ENCODE assay signal across 23 cellular contexts in genomic region chr6:110089323-110089722, GRCh38.
DNase-seq lines count a peak whose midpoint lies in the region; ATAC-seq and TF ChIP-seq lines count a peak whose summit lies in the region.
"Had no signal": no experiment of that assay in that cellular context is flagged by ENCODE, and none has a peak within 500 bp of the region (broad histone marks: within the 10 kb centered on the region; RNA-seq: fewer than 3 reads in every experiment).

No MANE protein-coding gene starts in this region.

- no peak overlapping the region for H3K4me3 Mint-ChIP-seq in endothelial cell (ENCODE audit: unreplicated experiment)
- H3K4me3 Mint-ChIP-seq: CD14-positive monocyte; CD4-positive, alpha-beta memory T cell; CD4-positive, CD25-positive, alpha-beta regulatory T cell; CD8-positive, alpha-beta memory T cell had no signal

- H3K4me2 ChIP-seq in BLaER1 treated with 17β-estradiol and CSF1 and Interleukin-3, amounts not matched to agents 10 nM and 100 nM = peak overlapping the region in 1 of 11 experiments; percentile 60; a peak in 3 of 22 replicates
- H3K4me2 ChIP-seq in OCI-LY7 (ENCODE audit: low read length) = peak overlapping the region; percentile 55; the same call in 1 of the 2 replicates

- DNase-seq in OCI-LY7 (ENCODE audit: low spot score) (no peak), endothelial cell (ENCODE audit: low spot score) (no peak), HuH-7.5 (ENCODE audit: low spot score) (no peak)
- no peak for DNase-seq in stimulated activated naive CD8-positive, alpha-beta T cell treated with anti-CD3 and anti-CD28 coated beads, Interleukin-15, Interleukin-2, amounts not matched to agents 100 U/mL and 50 U/mL, for 24 hours
- DNase-seq: 8988T; ACHN; BE2C; C1 segment of cervical spinal cord; CD4-positive, alpha-beta memory T cell; CD4-positive, CD25-positive, alpha-beta regulatory T cell; CD8-positive, alpha-beta memory T cell; COR-L47; DMS 273 treated with DMSO at 0.1 percent for 48 hours; DMS153; DMS53; DMS79; DND-41; EL; GDM1 had no signal

- CTCF ChIA-PET in OCI-LY7 (lab: Charles Lee; ENCODE audit: unreplicated experiment) = interaction anchor here (0.9 kb wide), 1 partner anchor 50 kb away, joined by 3 read pairs; no protein-coding TSS in a partner anchor

- no TSS peak for BruUV-seq in OCI-LY7 (replicated peaks; lab: Mats Ljungman, UMichigan)

- H3K4me1 Mint-ChIP-seq in endothelial cell (ENCODE audit: unreplicated experiment) = peaks cover 40% of the 10 kb centered on the region
- H3K4me1 Mint-ChIP-seq: CD4-positive, alpha-beta memory T cell; CD4-positive, CD25-positive, alpha-beta regulatory T cell; CD8-positive, alpha-beta memory T cell had no signal

- H3K36me3 Mint-ChIP-seq in endothelial cell (ENCODE audit: low read depth, unreplicated experiment) = peaks cover 7% of the 10 kb centered on the region
- H3K36me3 Mint-ChIP-seq: CD14-positive monocyte; CD4-positive, alpha-beta memory T cell; CD8-positive, alpha-beta memory T cell had no signal

- TF ChIP-seq CTCF in OCI-LY7 (conservative IDR thresholded peaks at IDR 0.05; ENCODE audit: low read length) (no peak), endothelial cell (IDR thresholded peaks at IDR 0.05; ENCODE audit: unreplicated experiment) (no peak)

- POLR2A ChIA-PET in OCI-LY7 (lab: Charles Lee) = interaction anchor here (0.6 to 2.0 kb wide), 11 partner anchors 8 to 880 kb away, joined by 3 to 20 read pairs (median 6); no protein-coding TSS in a partner anchor

- H3K27me3 Mint-ChIP-seq in endothelial cell (ENCODE audit: unreplicated experiment) = peaks cover 1% of the 10 kb centered on the region

- no peak overlapping the region for H3K4me3 ChIP-seq in BLaER1 treated with 17β-estradiol and CSF1 and Interleukin-3, amounts not matched to agents 10 nM and 100 nM
- no peak overlapping the region for H3K4me3 ChIP-seq in OCI-LY7 (ENCODE audit: low read depth, low read length, poor library complexity, severe bottlenecking)
- H3K4me3 ChIP-seq: GM12878 had no signal

- peaks cover 0 to 49% (median 30%) of the 10 kb centered on the region in 10 experiments; a peak in 17 of 20 replicates for H3K4me1 ChIP-seq in BLaER1 treated with 17β-estradiol and CSF1 and Interleukin-3, amounts not matched to agents 10 nM and 100 nM
- H3K4me1 ChIP-seq in OCI-LY7 (ENCODE audit: insufficient read depth, low read length, poor library complexity, severe bottlenecking) = peaks cover 36% of the 10 kb centered on the region
- H3K4me1 ChIP-seq: BE2C had no signal

- H3K9ac ChIP-seq in BLaER1 treated with 17β-estradiol and CSF1 and Interleukin-3, amounts not matched to agents 10 nM and 100 nM = no peak overlapping the region; a peak in 1 of 22 replicates

- H3K27ac Mint-ChIP-seq in endothelial cell (ENCODE audit: unreplicated experiment) = peak overlapping the region; percentile 5
- H3K27ac Mint-ChIP-seq: CD14-positive monocyte; CD4-positive, alpha-beta memory T cell; CD4-positive, CD25-positive, alpha-beta regulatory T cell; CD8-positive, alpha-beta memory T cell had no signal

- H2AFZ ChIP-seq in OCI-LY7 (ENCODE audit: low read length) = no peak overlapping the region

- H3K27ac ChIP-seq in BLaER1 treated with 17β-estradiol and CSF1 and Interleukin-3, amounts not matched to agents 10 nM and 100 nM = peak overlapping the region in 8 of 11 experiments; percentile 58 to 87 (median 80); a peak in 15 of 22 replicates
- H3K27ac ChIP-seq in OCI-LY7 (ENCODE audit: low read depth, low read length, poor library complexity, severe bottlenecking) = peak overlapping the region; percentile 92

- H3K27me3 ChIP-seq in BLaER1 treated with 17β-estradiol and CSF1 and Interleukin-3, amounts not matched to agents 10 nM and 100 nM = no peaks in the 10 kb centered on the region
- H3K27me3 ChIP-seq: BE2C had no signal

- peaks cover 8 to 25% (median 17%) of the 10 kb centered on the region in 11 experiments; a peak in 14 of 22 replicates for H3K36me3 ChIP-seq in BLaER1 treated with 17β-estradiol and CSF1 and Interleukin-3, amounts not matched to agents 10 nM and 100 nM
- H3K36me3 ChIP-seq in OCI-LY7 (ENCODE audit: insufficient read depth, low read length) = peaks cover 10% of the 10 kb centered on the region; the same call in 1 of the 2 replicates
- H3K36me3 ChIP-seq: BE2C had no signal

- H3K9me3 Mint-ChIP-seq in endothelial cell (ENCODE audit: unreplicated experiment) = no peaks in the 10 kb centered on the region
- H3K9me3 Mint-ChIP-seq: CD4-positive, CD25-positive, alpha-beta regulatory T cell; CD8-positive, alpha-beta memory T cell had no signal

- H3K9me3 ChIP-seq in BLaER1 treated with 17β-estradiol and CSF1 and Interleukin-3, amounts not matched to agents 10 nM and 100 nM (replicated peaks in 1 of 11) = peaks cover 14 to 33% (median 27%) of the 10 kb centered on the region in 11 experiments
- H3K9me3 ChIP-seq in OCI-LY7 (ENCODE audit: low read length) = peaks cover 8% of the 10 kb centered on the region; the same call in 1 of the 2 replicates
- H3K9me3 ChIP-seq: BE2C had no signal

- no peaks in the 10 kb centered on the region for H4K20me1 ChIP-seq in BLaER1 treated with 17β-estradiol and CSF1 and Interleukin-3, amounts not matched to agents 10 nM and 100 nM
- no peaks in the 10 kb centered on the region for H4K20me1 ChIP-seq in OCI-LY7 (ENCODE audit: insufficient read depth, low read length)

- H3K79me2 ChIP-seq in OCI-LY7 (ENCODE audit: insufficient read depth, low read depth, low read length) = no peaks in the 10 kb centered on the region

- no peak for ATAC-seq in GM19452 (IDR thresholded peaks at IDR 0.05; ENCODE audit: unreplicated experiment)
- no peak for ATAC-seq in stimulated activated naive CD8-positive, alpha-beta T cell treated with anti-CD3 and anti-CD28 coated beads, Interleukin-15, Interleukin-2, amounts not matched to agents 100 U/mL and 50 U/mL, for 24 hours
- ATAC-seq: GM12878 had no signal

- H3K9me2 ChIP-seq in OCI-LY7 (ENCODE audit: insufficient read depth, low read length) = no peaks in the 10 kb centered on the region

- intact Hi-C loops in OCI-LY7 (cut with micrococcal nuclease; ENCODE audit: unreplicated experiment) = loop anchor here (5.0 kb wide), 1 partner anchor 88 kb away; the partner anchor contains the start of gene WASF1
